In genomic region chr3:46971742-46972141, GRCh38 we compare ENCODE assay signal across 9 cellular contexts. TPM values are rescaled to one million over a fixed set of nuclear protein-coding genes. Genes with fewer than 3 reads are reported as not detected.
A peak's percentile ranks its signal among the peaks of the same experiment; 100 is the strongest.
DNase-seq lines count a peak whose midpoint lies in the region; ATAC-seq and TF ChIP-seq lines count a peak whose summit lies in the region.
"Had no signal": no experiment of that assay in that cellular context is flagged by ENCODE, and none has a peak within 500 bp of the region (broad histone marks: within the 10 kb centered on the region; RNA-seq: fewer than 3 reads in every experiment).

No MANE protein-coding gene starts in this region.

- peaks cover 45% of the 10 kb centered on the region for H4K20me1 ChIP-seq in DOHH2 (ENCODE audit: control insufficient read depth, insufficient read depth, low read depth, low read length)

- peaks cover 59% of the 10 kb centered on the region for H3K36me3 Mint-ChIP-seq in activated naive CD8-positive, alpha-beta T cell treated with anti-CD3 and anti-CD28 coated beads for 36 hours

- peaks cover 4% of the 10 kb centered on the region for H3K27me3 Mint-ChIP-seq in activated naive CD8-positive, alpha-beta T cell treated with anti-CD3 and anti-CD28 coated beads for 36 hours

- peaks cover 98% of the 10 kb centered on the region for H3K79me2 ChIP-seq in DOHH2 (ENCODE audit: control insufficient read depth, low read length)

- H3K9me3 ChIP-seq in DOHH2 (ENCODE audit: control insufficient read depth, insufficient read depth, low read length) (no peaks in the 10 kb centered on the region), neutrophil (no peaks in the 10 kb centered on the region), MG63 (no peaks in the 10 kb centered on the region)

- DNase-seq in Kasumi-1 (lab: John Stamatoyannopoulos, UW) (peak; percentile 25 to 32), MG63 (no peak)
- DNase-seq in activated naive CD8-positive, alpha-beta T cell treated with anti-CD3 and anti-CD28 coated beads for 36 hours = no peak
- DNase-seq: HFFc6, NCI-H187 treated with DMSO at 0.1 percent for 48 hours had no signal

- TF ChIP-seq CTCF in DOHH2 (IDR thresholded peaks at IDR 0.05; ENCODE audit: low read depth, low read length, poor library complexity, severe bottlenecking) = no peak
- TF ChIP-seq CTCF in neutrophil (IDR thresholded peaks at IDR 0.05) = no peak

- H3K9me2 ChIP-seq in DOHH2 (replicated peaks; ENCODE audit: control insufficient read depth, low read length) = no peaks in the 10 kb centered on the region

- H3K27me3 ChIP-seq in DOHH2 (ENCODE audit: control insufficient read depth, low read length) (no peaks in the 10 kb centered on the region), neutrophil (no peaks in the 10 kb centered on the region), MG63 (no peaks in the 10 kb centered on the region)

- ATAC-seq in GM21381 (IDR thresholded peaks at IDR 0.05; ENCODE audit: unreplicated experiment) (no peak), GM18502 (IDR thresholded peaks at IDR 0.05; ENCODE audit: poor library complexity, unreplicated experiment) (no peak)

- H3K27ac Mint-ChIP-seq in activated naive CD8-positive, alpha-beta T cell treated with anti-CD3 and anti-CD28 coated beads for 36 hours = peak overlapping the region; percentile 83

- H3K4me3 ChIP-seq in DOHH2 (ENCODE audit: low read length) = peak overlapping the region; percentile 46
- H3K4me3 ChIP-seq in neutrophil (ENCODE audit: low read depth in 1 of 2, low read length in 1 of 2) = no peak overlapping the region
- no peak overlapping the region for H3K4me3 ChIP-seq in MG63

- H3K4me1 Mint-ChIP-seq in activated naive CD8-positive, alpha-beta T cell treated with anti-CD3 and anti-CD28 coated beads for 36 hours = peaks cover 74% of the 10 kb centered on the region

- peak overlapping the region; percentile 32 for H3K4me3 Mint-ChIP-seq in activated naive CD8-positive, alpha-beta T cell treated with anti-CD3 and anti-CD28 coated beads for 36 hours

- H3K9me3 Mint-ChIP-seq in activated naive CD8-positive, alpha-beta T cell treated with anti-CD3 and anti-CD28 coated beads for 36 hours = peaks cover 3% of the 10 kb centered on the region
- H3K9me3 Mint-ChIP-seq: HFFc6 had no signal

- H3K27ac ChIP-seq in DOHH2 (ENCODE audit: low read depth, low read length) (peak overlapping the region; percentile 53), neutrophil (peak overlapping the region; percentile 79)

- H3K4me2 ChIP-seq in DOHH2 (ENCODE audit: low read length) = peak overlapping the region; percentile 92

- peaks cover 23% of the 10 kb centered on the region for H3F3A ChIP-seq in DOHH2 (ENCODE audit: control insufficient read depth, insufficient read depth)

- H3K36me3 ChIP-seq in DOHH2 (ENCODE audit: control insufficient read depth, low read length) (peaks cover 72% of the 10 kb centered on the region), neutrophil (no peaks in the 10 kb centered on the region), MG63 (peaks cover 3% of the 10 kb centered on the region)

- H3K4me1 ChIP-seq in DOHH2 (ENCODE audit: control insufficient read depth, low read length) (peaks cover 76% of the 10 kb centered on the region), neutrophil (ENCODE audit: control insufficient read depth in 1 of 2, insufficient read depth in 1 of 2, low read depth in 1 of 2, low read length in 1 of 2) (peaks cover 74% of the 10 kb centered on the region in 2 experiments)

RNA-seq across cellular contexts. Expression of gene CCDC12, which starts 4.8 kb away (rescaled TPM):
- total RNA-seq in activated naive CD8-positive, alpha-beta T cell treated with anti-CD3 and anti-CD28 coated beads for 36 hours = 10 to 100 TPM; 48.8 to 55.4 TPM
- 12.0 and 13.7 TPM in 2 replicates for total RNA-seq in MG63 (2014; rRNA removed; shearing (Covaris generic); ENCODE audit: low replicate concordance)

RNA-seq across cellular contexts. Expression of gene NBEAL2, which starts 7.7 kb away (rescaled TPM):
- 10 to 100 TPM; 63.1 to 67.4 TPM for total RNA-seq in activated naive CD8-positive, alpha-beta T cell treated with anti-CD3 and anti-CD28 coated beads for 36 hours
- 0.99 and 4.8 TPM in 2 replicates for total RNA-seq in MG63 (2014; rRNA removed; shearing (Covaris generic); ENCODE audit: low replicate concordance)

Comparison
In these comparisons a context has a peak if more than half of its experiments do, and no peak if none do; other contexts are left out.
1. DNase-seq: peak in Kasumi-1 (2 of 2); none in activated naive CD8-positive, alpha-beta T cell treated with anti-CD3 and anti-CD28 coated beads for 36 hours (single experiment) and MG63 (single experiment).
2. RNA of gene NBEAL2, which starts 7.7 kb away (total RNA-seq): 63.1 to 67.4 TPM in activated naive CD8-positive, alpha-beta T cell treated with anti-CD3 and anti-CD28 coated beads for 36 hours; 0.99 to 4.8 TPM in MG63; every median in the first group is over 10 times any median in the second.